1 cellular context compared by ENCODE assay signal in the genomic region with DNA sequence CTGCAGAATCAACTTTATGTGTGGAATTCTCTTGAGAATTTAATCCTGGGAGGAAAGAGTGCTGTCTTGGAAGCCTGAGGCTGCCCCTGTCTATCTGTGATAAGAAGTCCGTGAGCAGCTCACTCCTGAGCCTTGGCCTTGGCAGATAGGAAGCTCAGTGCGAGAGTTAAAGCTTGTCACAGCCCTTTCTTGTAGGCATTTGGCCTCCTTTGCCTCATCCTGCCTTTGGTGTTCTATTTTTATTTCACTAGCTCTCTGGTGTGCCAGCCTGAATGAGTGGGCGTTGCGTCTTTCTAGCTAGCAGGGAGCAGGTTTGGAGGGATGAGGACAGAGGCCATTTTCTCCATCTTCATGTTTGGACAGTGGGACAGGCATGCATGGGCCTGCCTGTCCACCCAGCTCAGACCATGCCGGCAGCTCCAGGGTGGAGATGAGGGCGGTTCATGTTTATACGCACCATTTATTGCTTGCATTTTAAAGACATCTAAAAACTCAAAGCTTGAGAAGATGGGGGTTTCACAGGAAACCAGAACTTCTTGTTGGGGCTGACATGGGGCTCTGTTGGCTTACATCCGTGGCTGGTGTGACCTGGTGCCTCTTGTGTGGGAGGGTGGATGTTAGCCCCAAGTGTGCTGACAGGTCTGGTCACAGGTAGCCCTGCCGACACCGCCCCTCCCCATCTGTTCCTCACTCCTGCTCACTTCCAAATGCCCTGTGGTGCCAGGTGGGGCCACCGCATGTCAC.
TF ChIP-seq lines count a peak whose summit lies in the region.

No MANE protein-coding gene starts in this region.

TF ChIP-seq in IMR-90, 13 proteins besides CTCF, POLR2A, EP300 and RAD21 (continued from another document):
- TF ChIP-seq ELK1 (IDR thresholded peaks at IDR 0.05; ENCODE audit: borderline replicate concordance, low read depth, low read length) (no peak), MAFK (IDR thresholded peaks at IDR 0.05; ENCODE audit: low read depth, low read length) (no peak), SMC3 (IDR thresholded peaks at IDR 0.05; ENCODE audit: low read depth, low read length) (no peak), MAZ (IDR thresholded peaks at IDR 0.05; ENCODE audit: borderline replicate concordance, low read depth, low read length) (no peak), BHLHE40 (IDR thresholded peaks at IDR 0.05; ENCODE audit: low read depth, low read length) (no peak)
